In genomic region chr10:71850745-71851629, GRCh38 we compare ENCODE assay signal across 8 cellular contexts. TPM values are rescaled to one million over a fixed set of nuclear protein-coding genes. Genes with fewer than 3 reads are reported as not detected.
A peak's percentile ranks its signal among the peaks of the same experiment; 100 is the strongest.
DNase-seq lines count a peak whose midpoint lies in the region; ATAC-seq, FAIRE-seq and TF ChIP-seq lines count a peak whose summit lies in the region.

Gene PSAP (minus strand): TSS chr10:71851251. CDS start chr10:71851221, 30 bp downstream.

- H3K27ac ChIP-seq in AG04450 (ENCODE audit: low read depth, low read length) (peak within 1 kb of the TSS; percentile 87), small intestine (ENCODE audit: low read depth in 1 of 2, low read length in 1 of 2) (peak within 1 kb of the TSS; percentile 71 to 87)

- H3K4me1 ChIP-seq in small intestine (ENCODE audit: control insufficient read depth in 2 of 2, insufficient read depth in 1 of 2, low read depth in 1 of 2, low read length in 1 of 2): peaks cover 0 to 11% of the 10 kb centered on the region in 2 donors

- peak; percentile 94 for ATAC-seq in GM18909 (IDR thresholded peaks at IDR 0.05; ENCODE audit: poor library complexity, unreplicated experiment)
- ATAC-seq in HG03175 (IDR thresholded peaks at IDR 0.05; ENCODE audit: unreplicated experiment): peak; percentile 96
- ATAC-seq in WTC11: peak; percentile 97

- H3K36me3 ChIP-seq in small intestine (ENCODE audit: control insufficient read depth in 2 of 2, insufficient read depth in 2 of 2, low read length in 2 of 2): no peaks in the 10 kb centered on the region

- H3K9me3 ChIP-seq in AG04450 (ENCODE audit: control insufficient read depth, insufficient read depth, low read length): peaks cover 4% of the 10 kb centered on the region; the same call in 1 of the 2 replicates
- no peaks in the 10 kb centered on the region for H3K9me3 ChIP-seq in small intestine (ENCODE audit: control insufficient read depth, low read depth)

- peaks cover 40% of the 10 kb centered on the region for H3K4me1 Mint-ChIP-seq in WTC11

- peak within 1 kb of the TSS; percentile 94 for H3K27ac Mint-ChIP-seq in WTC11

- DNase-seq in AG04450 (ENCODE audit: low read depth, low spot score): peak; percentile 94
- DNase-seq in NCI-H226: peak; percentile 96
- peak; percentile 98 for DNase-seq in WTC11 (ENCODE audit: low spot score)
- peak; percentile 98 for DNase-seq in cardiac fibroblast (ENCODE audit: low read depth in 2 of 2)
- DNase-seq in iPS-NIHi11 (ENCODE audit: low spot score): peak; percentile 99
- DNase-seq in small intestine: peak; percentile 100

- H3K27me3 ChIP-seq in AG04450 (ENCODE audit: control insufficient read depth, insufficient read depth, low read length) (no peaks in the 10 kb centered on the region), small intestine (ENCODE audit: control insufficient read depth in 2 of 2, insufficient read depth in 2 of 2, low read length in 2 of 2) (no peaks in the 10 kb centered on the region)

- TF ChIP-seq CTCF in AG04450 (IDR thresholded peaks at IDR 0.05; ENCODE audit: low read depth, low read length) (no peak), WTC11 (IDR thresholded peaks at IDR 0.05) (no peak), cardiac fibroblast (IDR thresholded peaks at IDR 0.05; ENCODE audit: low read depth, low read length) (no peak)

- H3K9me3 Mint-ChIP-seq in WTC11: no peaks in the 10 kb centered on the region

- peak; percentile 62 for FAIRE-seq in small intestine (lab: Jason Lieb, UNC)

- peaks cover 2% of the 10 kb centered on the region; the same call in 1 of the 2 replicates for H3K36me3 Mint-ChIP-seq in WTC11

- H3K27me3 Mint-ChIP-seq in WTC11 (ENCODE audit: low read depth): no peaks in the 10 kb centered on the region

- CTCF ChIA-PET in AG04450 (lab: Charles Lee) (interaction anchor here (0.8 to 1.7 kb wide), 3 partner anchors 9 to 77 kb away, joined by 3 to 4 read pairs (median 4); no protein-coding TSS in a partner anchor), WTC11 (lab: Charles Lee) (interaction anchor here (0.7 to 2.4 kb wide), 10 partner anchors 9 to 198 kb away, joined by 3 to 17 read pairs (median 4); no protein-coding TSS in a partner anchor)

- POLR2A ChIA-PET in AG04450 (lab: Yijun Ruan, JAX): interaction anchor here (0.6 to 2.1 kb wide), 10 partner anchors 8 to 422 kb away, joined by 3 to 40 read pairs (median 3); partner anchors contain the start of gene VSIR
- POLR2A ChIA-PET in WTC11 (lab: Charles Lee): interaction anchor here (0.6 to 2.4 kb wide), 3 partner anchors 9 to 77 kb away, joined by 3 to 12 read pairs (median 12); no protein-coding TSS in a partner anchor

- peak within 1 kb of the TSS; percentile 96 for H3K4me3 Mint-ChIP-seq in WTC11

- H3K4me3 ChIP-seq in AG04450 (ENCODE audit: low read depth, low read length) (peak within 1 kb of the TSS; percentile 99), cardiac fibroblast (replicated peaks in 1 of 2; ENCODE audit: low read depth in 2 of 2, low read length in 2 of 2) (peak within 1 kb of the TSS; percentile 98 to 99), small intestine (ENCODE audit: low read depth in 1 of 2, low read length in 2 of 2) (peak within 1 kb of the TSS; percentile 89 to 90)

- 2% methylated on average over 46 to 56 of the region's 56 CpGs for WGBS in small intestine, 3 donors

TF ChIP-seq in WTC11, 78 proteins besides CTCF, POLR2A, EP300 and RAD21 (continues in another document):
- no peak for TF ChIP-seq ATF6 (CRISPR knock-in tag; IDR thresholded peaks at IDR 0.05)
- no peak for TF ChIP-seq NR3C1 (CRISPR knock-in tag; conservative IDR thresholded peaks at IDR 0.05; ENCODE audit: low read depth)
- TF ChIP-seq ZNF232 (CRISPR knock-in tag; IDR thresholded peaks at IDR 0.05): no peak
- peak; percentile 34; the same call in 1 of the 2 replicates for TF ChIP-seq TEAD1 (CRISPR knock-in tag; IDR thresholded peaks at IDR 0.05)
- no peak for TF ChIP-seq JAZF1 (CRISPR knock-in tag; IDR thresholded peaks at IDR 0.05)
- no peak for TF ChIP-seq ZNF425 (CRISPR knock-in tag; conservative IDR thresholded peaks at IDR 0.05)
- TF ChIP-seq NR1H2 (CRISPR knock-in tag; IDR thresholded peaks at IDR 0.05): no peak
- no peak for TF ChIP-seq NR2C2 (CRISPR knock-in tag; IDR thresholded peaks at IDR 0.05)
- TF ChIP-seq FOXP1 (CRISPR knock-in tag; IDR thresholded peaks at IDR 0.05; ENCODE audit: borderline replicate concordance): peak; percentile 44; the same call in 1 of the 2 replicates
- no peak; the same call in 1 of the 2 replicates for TF ChIP-seq FOXP4 (CRISPR knock-in tag; IDR thresholded peaks at IDR 0.05)
- no peak for TF ChIP-seq PREB (CRISPR knock-in tag; IDR thresholded peaks at IDR 0.05; ENCODE audit: borderline replicate concordance)
- peak; percentile 57 for TF ChIP-seq MAX (CRISPR knock-in tag; IDR thresholded peaks at IDR 0.05)
- TF ChIP-seq TP53 (CRISPR knock-in tag; IDR thresholded peaks at IDR 0.05): no peak
- no peak for TF ChIP-seq CDX4 (CRISPR knock-in tag; IDR thresholded peaks at IDR 0.05; ENCODE audit: borderline replicate concordance)
- TF ChIP-seq RORB (CRISPR knock-in tag; IDR thresholded peaks at IDR 0.05): no peak
- 0 out of 2 replicates have a peak, but pooled peaks have one; percentile 44 for TF ChIP-seq KAT7 (CRISPR knock-in tag; IDR thresholded peaks at IDR 0.05; ENCODE audit: borderline replicate concordance)
- TF ChIP-seq SP1 (CRISPR knock-in tag; conservative IDR thresholded peaks at IDR 0.05): peak; percentile 66

RNA-seq across cellular contexts. Expression of gene PSAP, which starts in this region (rescaled TPM):
- polyA plus RNA-seq in AG04450 (2011; rRNA removed): 1,594 and 1,626 TPM in 2 replicates
- polyA minus RNA-seq in AG04450 (2011; rRNA and poly(A)+ RNA removed): 458 and 576 TPM in 2 replicates
- total RNA-seq in WTC11 (2021): 397 to 474 TPM (median 462 TPM) in 3 replicates
- 100 to 1,000 TPM; 149 to 411 (median 210) TPM for polyA plus RNA-seq in small intestine

Comparison
In these comparisons a context has a peak if more than half of its experiments do, and no peak if none do; other contexts are left out.
1. Peak in every context shown above with its lines: DNase-seq, ATAC-seq, H3K4me3 ChIP-seq and H3K27ac ChIP-seq.